ENCODE assay signal across 14 cellular contexts in the genomic region with DNA sequence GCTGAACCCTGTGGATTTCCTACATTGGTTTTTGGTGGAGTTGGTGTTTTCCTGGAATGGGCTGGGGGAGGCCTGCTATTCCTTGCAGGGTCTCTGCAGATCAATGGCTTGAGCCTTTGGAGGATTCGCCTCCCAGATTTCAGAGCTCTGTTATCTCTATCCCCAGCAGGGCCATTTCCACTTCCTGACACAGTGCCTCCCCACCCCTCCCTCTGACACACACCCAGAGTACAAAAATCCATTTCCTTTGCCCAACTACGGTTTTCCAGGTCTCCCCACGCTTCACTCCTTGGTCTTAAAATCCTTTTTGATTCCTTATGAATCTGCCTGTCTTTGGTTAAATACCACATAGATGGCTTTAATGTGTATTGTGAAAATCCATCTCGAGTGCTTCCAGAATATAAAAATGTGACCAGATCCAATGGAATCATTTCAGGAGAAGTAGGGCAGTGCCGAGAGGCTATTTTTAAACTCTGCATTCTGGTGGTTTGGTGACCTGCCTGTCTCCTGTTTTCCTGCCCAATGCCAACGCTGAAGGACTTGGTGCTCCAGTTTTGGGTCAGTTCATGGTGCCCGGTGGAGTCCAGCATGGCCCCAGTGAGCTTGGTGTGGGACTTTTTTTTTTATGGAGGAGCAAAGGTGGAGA.
DNase-seq lines count a peak whose midpoint lies in the region; ATAC-seq and TF ChIP-seq lines count a peak whose summit lies in the region.
"Had no signal": no experiment of that assay in that cellular context is flagged by ENCODE, and none has a peak within 500 bp of the region (broad histone marks: within the 10 kb centered on the region; RNA-seq: fewer than 3 reads in every experiment).

No MANE protein-coding gene starts in this region.

- no peak for TF ChIP-seq CTCF in left ventricle myocardium inferior (IDR thresholded peaks at IDR 0.05; ENCODE audit: borderline replicate concordance)
- TF ChIP-seq CTCF in osteocyte (IDR thresholded peaks at IDR 0.05), result no peak
- no peak for TF ChIP-seq CTCF in ovary (IDR thresholded peaks at IDR 0.05)
- TF ChIP-seq CTCF in PC-3 (conservative IDR thresholded peaks at IDR 0.05; ENCODE audit: low read depth, low read length), result no peak

- 55 to 61% (median 56%) methylated on average over 7 of the region's 7 CpGs for WGBS in ovary, 3 donors

- H3K9ac ChIP-seq in PC-3 (ENCODE audit: low read length), result no peak overlapping the region

- H3K4me3 Mint-ChIP-seq in activated CD4-positive, alpha-beta T cell treated with anti-CD3 and anti-CD28 coated beads, Interleukin-2, amount 10 ng/mL, durations not matched to agents 24 days and 14 days, result no peak overlapping the region
- H3K4me3 Mint-ChIP-seq in osteocyte (ENCODE audit: unreplicated experiment), result no peak overlapping the region
- H3K4me3 Mint-ChIP-seq: stimulated activated naive B cell treated with anti-CD40 and anti-IgM and Interleukin-4, amounts not matched to agents 10 μg/mL and 1 μg/mL and 100 μg/mL, for 72 hours had no signal

- DNase-seq in activated CD4-positive, alpha-beta T cell treated with anti-CD3 and anti-CD28 coated beads, Interleukin-2, amount 10 ng/mL, durations not matched to agents 24 days and 14 days, result peak; percentile 50
- DNase-seq in activated CD4-positive, alpha-beta T cell treated with anti-CD3 and anti-CD28 coated beads, Interleukin-2, amount 50 U/mL, for 4 hours, result no peak
- peak; percentile 40 for DNase-seq in RPMI7951 (ENCODE audit: low read depth)
- no peak for DNase-seq in left ventricle myocardium inferior
- no peak for DNase-seq in osteocyte (ENCODE audit: extremely low spot score, unreplicated experiment)
- no peak for DNase-seq in ovary
- no peak for DNase-seq in NCI-H2196 (lab: John Stamatoyannopoulos, UW; ENCODE audit: unreplicated experiment)
- no peak for DNase-seq in PC-3
- DNase-seq: activated gamma-delta T cell treated with Interleukin-2 at 50 U/mL for 16 hours; H7; islet precursor cell; NCI-H2171 treated with DMSO at 0.1 percent for 48 hours; stimulated activated naive B cell treated with anti-CD40 and anti-IgM and Interleukin-4, amounts not matched to agents 10 μg/mL and 1 μg/mL and 100 μg/mL, for 72 hours had no signal

- no peaks in the 10 kb centered on the region for H3K27me3 ChIP-seq in left ventricle myocardium inferior (ENCODE audit: low read depth)
- H3K27me3 ChIP-seq in ovary, result no peaks in the 10 kb centered on the region
- H3K27me3 ChIP-seq in PC-3 (ENCODE audit: low read length), result no peaks in the 10 kb centered on the region
- H3K27me3 ChIP-seq: SJSA1 had no signal

- H3K4me3 ChIP-seq in left ventricle myocardium inferior, result no peak overlapping the region
- no peak overlapping the region for H3K4me3 ChIP-seq in ovary
- H3K4me3 ChIP-seq in PC-3 (ENCODE audit: low read length), result no peak overlapping the region
- H3K4me3 ChIP-seq: SJSA1 had no signal

- no peak overlapping the region for H3K27ac Mint-ChIP-seq in activated CD4-positive, alpha-beta T cell treated with anti-CD3 and anti-CD28 coated beads, Interleukin-2, amount 10 ng/mL, durations not matched to agents 24 days and 14 days
- peak overlapping the region; percentile 24 for H3K27ac Mint-ChIP-seq in osteocyte (ENCODE audit: unreplicated experiment)
- H3K27ac Mint-ChIP-seq: stimulated activated naive B cell treated with anti-CD40 and anti-IgM and Interleukin-4, amounts not matched to agents 10 μg/mL and 1 μg/mL and 100 μg/mL, for 72 hours had no signal

- no peaks in the 10 kb centered on the region for H3K9me2 ChIP-seq in PC-3 (replicated peaks; ENCODE audit: low read length)

- H3K9me3 Mint-ChIP-seq in activated CD4-positive, alpha-beta T cell treated with anti-CD3 and anti-CD28 coated beads, Interleukin-2, amount 10 ng/mL, durations not matched to agents 24 days and 14 days, result peaks cover 3% of the 10 kb centered on the region
- no peaks in the 10 kb centered on the region for H3K9me3 Mint-ChIP-seq in osteocyte (ENCODE audit: unreplicated experiment)

- H3K4me1 ChIP-seq in left ventricle myocardium inferior (peaks cover 41% of the 10 kb centered on the region), ovary (ENCODE audit: insufficient read depth) (no peaks in the 10 kb centered on the region), PC-3 (ENCODE audit: insufficient read depth, low read length) (no peaks in the 10 kb centered on the region)
- H3K4me1 ChIP-seq: SJSA1 had no signal

- H3K36me3 Mint-ChIP-seq in activated CD4-positive, alpha-beta T cell treated with anti-CD3 and anti-CD28 coated beads, Interleukin-2, amount 10 ng/mL, durations not matched to agents 24 days and 14 days (ENCODE audit: low read depth), result peaks cover 5% of the 10 kb centered on the region
- no peaks in the 10 kb centered on the region for H3K36me3 Mint-ChIP-seq in osteocyte (ENCODE audit: unreplicated experiment)

- H4K20me1 ChIP-seq in PC-3 (ENCODE audit: low read length), result no peaks in the 10 kb centered on the region

- H3K4me2 ChIP-seq in PC-3 (ENCODE audit: low read length), result no peak overlapping the region

- POLR2A ChIA-PET in PC-3 (lab: Charles Lee; ENCODE audit: unreplicated experiment), result no interaction called here

- BruUV-seq in PC-3 (replicated peaks; lab: Mats Ljungman, UMichigan), result no TSS peak

- no peaks in the 10 kb centered on the region for H3K79me2 ChIP-seq in PC-3 (ENCODE audit: low read length)

- no peak for ATAC-seq in PC-3
- ATAC-seq: stimulated activated naive B cell treated with anti-CD40 and anti-IgM and Interleukin-4, amounts not matched to agents 10 μg/mL and 1 μg/mL and 100 μg/mL, for 72 hours had no signal

- H3K9me3 ChIP-seq in left ventricle myocardium inferior (replicated peaks) (no peaks in the 10 kb centered on the region), ovary (no peaks in the 10 kb centered on the region), PC-3 (ENCODE audit: low read length) (no peaks in the 10 kb centered on the region)
- H3K9me3 ChIP-seq: SJSA1 had no signal

- no peaks in the 10 kb centered on the region for H3F3A ChIP-seq in PC-3 (ENCODE audit: low read length, unreplicated experiment)

- peak overlapping the region; percentile 22 for H3K27ac ChIP-seq in left ventricle myocardium inferior (replicated peaks)
- H3K27ac ChIP-seq in ovary, result no peak overlapping the region
- H3K27ac ChIP-seq in PC-3 (ENCODE audit: low read length), result no peak overlapping the region
- H3K27ac ChIP-seq: SJSA1 had no signal

- no peak overlapping the region for H2AFZ ChIP-seq in PC-3 (ENCODE audit: low read length)

- CTCF ChIA-PET in PC-3 (lab: Charles Lee), result no interaction called here

- peaks cover 53% of the 10 kb centered on the region for H3K4me1 Mint-ChIP-seq in activated CD4-positive, alpha-beta T cell treated with anti-CD3 and anti-CD28 coated beads, Interleukin-2, amount 10 ng/mL, durations not matched to agents 24 days and 14 days
- peaks cover 11% of the 10 kb centered on the region for H3K4me1 Mint-ChIP-seq in osteocyte (ENCODE audit: unreplicated experiment)

- intact Hi-C loops in activated CD4-positive, alpha-beta T cell treated with anti-CD3 and anti-CD28 coated beads, Interleukin-2, amount 10 ng/mL, durations not matched to agents 24 days and 14 days (cut with micrococcal nuclease), result no loop called here
- intact Hi-C loops in left ventricle myocardium inferior (cut with micrococcal nuclease), result no loop called here
- intact Hi-C loops in ovary (cut with DNase I), result no loop called here
- intact Hi-C loops in PC-3 (cut with micrococcal nuclease), result no loop called here

- TF ChIP-seq POLR2A in ovary (IDR thresholded peaks at IDR 0.05), result no peak

- no peak for TF ChIP-seq EP300 in ovary (IDR thresholded peaks at IDR 0.05)

- H3K36me3 ChIP-seq in left ventricle myocardium inferior (no peaks in the 10 kb centered on the region), ovary (no peaks in the 10 kb centered on the region), PC-3 (ENCODE audit: low read depth, low read length) (no peaks in the 10 kb centered on the region)
- H3K36me3 ChIP-seq: SJSA1 had no signal

- H3K27me3 Mint-ChIP-seq in activated CD4-positive, alpha-beta T cell treated with anti-CD3 and anti-CD28 coated beads, Interleukin-2, amount 10 ng/mL, durations not matched to agents 24 days and 14 days, result no peaks in the 10 kb centered on the region
- no peaks in the 10 kb centered on the region for H3K27me3 Mint-ChIP-seq in osteocyte (ENCODE audit: unreplicated experiment)
- H3K27me3 Mint-ChIP-seq: stimulated activated naive B cell treated with anti-CD40 and anti-IgM and Interleukin-4, amounts not matched to agents 10 μg/mL and 1 μg/mL and 100 μg/mL, for 72 hours had no signal

Comparison
In these comparisons a context has a peak if more than half of its experiments do, and no peak if none do; other contexts are left out.
1. DNase-seq: peak in activated CD4-positive, alpha-beta T cell treated with anti-CD3 and anti-CD28 coated beads, Interleukin-2, amount 10 ng/mL, durations not matched to agents 24 days and 14 days (single experiment) and RPMI7951 (single experiment); none in activated CD4-positive, alpha-beta T cell treated with anti-CD3 and anti-CD28 coated beads, Interleukin-2, amount 50 U/mL, for 4 hours (0 of 2), left ventricle myocardium inferior (single experiment), osteocyte (single experiment), ovary (0 of 5), NCI-H2196 (single experiment) and PC-3 (single experiment).